In the genomic region with DNA sequence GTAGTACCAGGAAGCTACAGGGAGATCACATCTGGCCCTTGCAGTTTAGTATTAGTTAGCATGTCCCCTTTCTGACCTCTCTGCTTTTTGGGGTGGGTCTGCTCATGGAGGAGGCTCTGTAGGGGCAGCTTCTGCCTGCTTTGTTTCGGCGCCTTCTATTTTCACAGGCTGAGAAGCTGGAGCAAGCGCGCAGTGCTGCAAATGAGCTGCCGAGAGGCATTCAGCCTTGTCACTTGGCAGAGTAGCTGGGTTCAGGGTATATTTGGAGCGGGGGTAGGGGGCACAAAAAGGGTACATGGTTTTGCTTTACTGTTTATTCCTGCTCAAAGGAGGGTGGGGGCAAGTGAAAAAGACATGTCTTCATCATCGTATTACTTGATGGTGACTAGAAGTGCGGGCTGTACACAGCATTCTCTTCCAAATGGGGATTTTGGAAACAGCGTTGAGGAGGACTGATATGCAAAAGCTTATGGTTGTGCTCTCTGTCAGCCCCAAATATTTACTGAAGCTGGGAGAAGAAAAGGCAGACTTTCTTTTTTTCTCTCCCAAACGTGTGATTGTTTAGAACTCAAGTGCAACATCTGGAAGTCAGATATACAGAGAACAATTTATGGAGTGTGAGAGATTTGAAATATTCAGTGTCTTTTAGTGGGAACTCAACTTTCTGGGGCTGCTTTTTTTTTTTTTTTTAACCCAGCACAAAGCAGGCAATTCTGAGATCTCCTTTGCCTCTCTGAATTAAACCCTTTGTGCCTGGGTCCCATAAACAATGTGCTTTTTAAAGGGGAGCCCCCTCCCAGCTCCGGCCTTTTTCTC, we compare ENCODE assay signal across 9 cellular contexts.
DNase-seq lines count a peak whose midpoint lies in the region; ATAC-seq, FAIRE-seq and TF ChIP-seq lines count a peak whose summit lies in the region.
"Had no signal": no experiment of that assay in that cellular context is flagged by ENCODE, and none has a peak within 500 bp of the region (broad histone marks: within the 10 kb centered on the region; RNA-seq: fewer than 3 reads in every experiment).

No MANE protein-coding gene starts in this region.

- no peaks in the 10 kb centered on the region for H3K36me3 ChIP-seq in gastrocnemius medialis

- H3K4me3 ChIP-seq in gastrocnemius medialis: peak overlapping the region in 2 of 4 donors; percentile 46 to 55

- peaks cover 30 to 40% of the 10 kb centered on the region in 2 donors for H3K4me1 ChIP-seq in gastrocnemius medialis

- no peaks in the 10 kb centered on the region for H3K9me3 ChIP-seq in gastrocnemius medialis

- no peaks in the 10 kb centered on the region for H3K27me3 ChIP-seq in gastrocnemius medialis

- TF ChIP-seq CTCF in gastrocnemius medialis (IDR thresholded peaks at IDR 0.05 in 4 of 5, conservative IDR thresholded peaks at IDR 0.05 in 1 of 5): no peak

- FAIRE-seq in GM12891 (lab: Jason Lieb, UNC): no peak
- FAIRE-seq: endometrium had no signal

- intact Hi-C loops in left ventricle myocardium superior (cut with micrococcal nuclease): no loop called here
- intact Hi-C loops in gastrocnemius medialis (cut with DNase I; ENCODE audit: low total_unique reads): no loop called here

- peak overlapping the region in 3 of 4 donors; percentile 21 to 62 (median 25) for H3K27ac ChIP-seq in gastrocnemius medialis

- peak; percentile 38; the same call in 1 of the 2 replicates for TF ChIP-seq POLR2A in GM12891 (IDR thresholded peaks at IDR 0.05; ENCODE audit: low read depth, low read length)
- no peak for TF ChIP-seq POLR2A in gastrocnemius medialis (IDR thresholded peaks at IDR 0.05)

- ATAC-seq in left ventricle myocardium superior (peak; percentile 24), gastrocnemius medialis (no peak), GM18511 (IDR thresholded peaks at IDR 0.05; ENCODE audit: unreplicated experiment) (no peak), HG02885 (IDR thresholded peaks at IDR 0.05; ENCODE audit: poor library complexity, unreplicated experiment) (no peak), HG03520 (IDR thresholded peaks at IDR 0.05; ENCODE audit: unreplicated experiment) (no peak)

- in situ Hi-C loops in gastrocnemius medialis (cut with MboI; ENCODE audit: low sequenced_read_pairs in 4 of 4): no loop called here

- DNase-seq in GM12891 (ENCODE audit: insufficient read length, low spot score) (no peak), UCSD-AML1 (lab: John Stamatoyannopoulos, UW; ENCODE audit: unreplicated experiment) (peak; percentile 48), left ventricle myocardium superior (peak; percentile 54), gastrocnemius medialis (no peak), dermis blood vessel endothelial cell (no peak)

TF ChIP-seq in GM12891, 5 proteins besides CTCF, POLR2A, EP300 and RAD21:
- no peak for TF ChIP-seq TAF1 (IDR thresholded peaks at IDR 0.05; ENCODE audit: low read depth, low read length)
- TF ChIP-seq POLR2AphosphoS5 (IDR thresholded peaks at IDR 0.05; ENCODE audit: low read depth, low read length): peak; percentile 10; the same call in 1 of the 2 replicates

Comparison
In these comparisons a context has a peak if more than half of its experiments do, and no peak if none do; other contexts are left out.
1. DNase-seq: peak in UCSD-AML1 (single experiment) and left ventricle myocardium superior (single experiment); none in GM12891 (single experiment), gastrocnemius medialis (0 of 2) and dermis blood vessel endothelial cell (single experiment).